Comparison of ENCODE assay signal across 2 cellular contexts in genomic region chr18:23105030-23105429, GRCh38.
TF ChIP-seq lines count a peak whose summit lies in the region.

No MANE protein-coding gene starts in this region.

TF ChIP-seq in IMR-90, 13 proteins besides CTCF, POLR2A, EP300 and RAD21:
- no peak for TF ChIP-seq MAZ (IDR thresholded peaks at IDR 0.05; ENCODE audit: borderline replicate concordance, low read depth, low read length)
- TF ChIP-seq MAFK (IDR thresholded peaks at IDR 0.05; ENCODE audit: low read depth, low read length) = no peak
- no peak for TF ChIP-seq RFX5 (IDR thresholded peaks at IDR 0.05; ENCODE audit: low read depth, low read length)
- TF ChIP-seq, protein P1, sequence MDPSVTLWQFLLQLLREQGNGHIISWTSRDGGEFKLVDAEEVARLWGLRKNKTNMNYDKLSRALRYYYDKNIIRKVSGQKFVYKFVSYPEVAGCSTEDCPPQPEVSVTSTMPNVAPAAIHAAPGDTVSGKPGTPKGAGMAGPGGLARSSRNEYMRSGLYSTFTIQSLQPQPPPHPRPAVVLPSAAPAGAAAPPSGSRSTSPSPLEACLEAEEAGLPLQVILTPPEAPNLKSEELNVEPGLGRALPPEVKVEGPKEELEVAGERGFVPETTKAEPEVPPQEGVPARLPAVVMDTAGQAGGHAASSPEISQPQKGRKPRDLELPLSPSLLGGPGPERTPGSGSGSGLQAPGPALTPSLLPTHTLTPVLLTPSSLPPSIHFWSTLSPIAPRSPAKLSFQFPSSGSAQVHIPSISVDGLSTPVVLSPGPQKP (IDR thresholded peaks at IDR 0.05; ENCODE audit: borderline replicate concordance, low read depth, low read length) = no peak
- no peak for TF ChIP-seq FOS (IDR thresholded peaks at IDR 0.05; ENCODE audit: low read depth, low read length)
- TF ChIP-seq NFE2L2 (IDR thresholded peaks at IDR 0.05; ENCODE audit: low read depth, low read length) = no peak
- TF ChIP-seq CHD1 (IDR thresholded peaks at IDR 0.05; ENCODE audit: low read depth, low read length) = no peak
- TF ChIP-seq BHLHE40 (IDR thresholded peaks at IDR 0.05; ENCODE audit: low read depth, low read length) = no peak

TF ChIP-seq in K562, 482 proteins besides CTCF, POLR2A, EP300 and RAD21:
- TF ChIP-seq MAFF (IDR thresholded peaks at IDR 0.05; ENCODE audit: low read length) = no peak
- peak; percentile 59 for TF ChIP-seq CBX8 (IDR thresholded peaks at IDR 0.05; ENCODE audit: borderline replicate concordance, extremely low read depth, low read depth, low read length, poor library complexity, severe bottlenecking)
- TF ChIP-seq CBX2 (IDR thresholded peaks at IDR 0.05; ENCODE audit: insufficient read depth, low read length, poor library complexity, severe bottlenecking) = peak; percentile 36
- no peak for TF ChIP-seq PTTG1 (tag; IDR thresholded peaks at IDR 0.05; ENCODE audit: low read depth)
